ENCODE assay signal across 10 cellular contexts in genomic region chr17:81863123-81863675, GRCh38. TPM values are rescaled to one million over a fixed set of nuclear protein-coding genes. Genes with fewer than 3 reads are reported as not detected.
DNase-seq lines count a peak whose midpoint lies in the region; ATAC-seq and TF ChIP-seq lines count a peak whose summit lies in the region.
"Had no signal": no experiment of that assay in that cellular context is flagged by ENCODE, and none has a peak within 500 bp of the region (broad histone marks: within the 10 kb centered on the region; RNA-seq: fewer than 3 reads in every experiment).

No MANE protein-coding gene starts in this region.

- TF ChIP-seq CTCF in HFFc6 (IDR thresholded peaks at IDR 0.05) (no peak), mesothelial cell of epicardium (IDR thresholded peaks at IDR 0.05; ENCODE audit: unreplicated experiment) (no peak), upper lobe of right lung (IDR thresholded peaks at IDR 0.05) (no peak)

- H3K9me3 Mint-ChIP-seq in HFFc6 (peaks cover 5% of the 10 kb centered on the region; the same call in 1 of the 2 replicates), mesothelial cell of epicardium (no peaks in the 10 kb centered on the region)
- no peaks in the 10 kb centered on the region for H3K9me3 Mint-ChIP-seq in activated naive CD8-positive, alpha-beta T cell treated with anti-CD3 and anti-CD28 coated beads, Interleukin-2, amount 10 ng/mL, durations not matched to agents 7 days and 5 days

- H3K27ac Mint-ChIP-seq in HFFc6: peak overlapping the region; percentile 57
- H3K27ac Mint-ChIP-seq in activated naive CD8-positive, alpha-beta T cell treated with anti-CD3 and anti-CD28 coated beads, Interleukin-2, amount 10 ng/mL, durations not matched to agents 7 days and 5 days: peak overlapping the region; percentile 89
- H3K27ac Mint-ChIP-seq in mesothelial cell of epicardium: peak overlapping the region; percentile 51

- H3K36me3 Mint-ChIP-seq in HFFc6 (ENCODE audit: low read depth) (peaks cover 19% of the 10 kb centered on the region), mesothelial cell of epicardium (peaks cover 2% of the 10 kb centered on the region)
- H3K36me3 Mint-ChIP-seq in activated naive CD8-positive, alpha-beta T cell treated with anti-CD3 and anti-CD28 coated beads, Interleukin-2, amount 10 ng/mL, durations not matched to agents 7 days and 5 days: peaks cover 18% of the 10 kb centered on the region

- H3K27me3 ChIP-seq in upper lobe of right lung: no peaks in the 10 kb centered on the region

- intact Hi-C loops in upper lobe of right lung (cut with DNase I): no loop called here

- H3K4me1 Mint-ChIP-seq in HFFc6 (ENCODE audit: low read depth): peaks cover 34% of the 10 kb centered on the region
- peaks cover 30% of the 10 kb centered on the region for H3K4me1 Mint-ChIP-seq in activated naive CD8-positive, alpha-beta T cell treated with anti-CD3 and anti-CD28 coated beads, Interleukin-2, amount 10 ng/mL, durations not matched to agents 7 days and 5 days
- peaks cover 50% of the 10 kb centered on the region for H3K4me1 Mint-ChIP-seq in mesothelial cell of epicardium

- POLR2A ChIA-PET in activated naive CD8-positive, alpha-beta T cell treated with anti-CD3 and anti-CD28 coated beads, Interleukin-2, amount 10 ng/mL, durations not matched to agents 7 days and 5 days (lab: Charles Lee): interaction anchor here (0.8 kb wide), 1 partner anchor 9 kb away, joined by 4 read pairs; no protein-coding TSS in a partner anchor

- H3K4me3 Mint-ChIP-seq in HFFc6 (peak overlapping the region; percentile 75), mesothelial cell of epicardium (peak overlapping the region; percentile 58)
- H3K4me3 Mint-ChIP-seq in activated naive CD8-positive, alpha-beta T cell treated with anti-CD3 and anti-CD28 coated beads, Interleukin-2, amount 10 ng/mL, durations not matched to agents 7 days and 5 days: peak overlapping the region; percentile 85

- peaks cover 33% of the 10 kb centered on the region for H3K4me1 ChIP-seq in upper lobe of right lung

- H3K27ac ChIP-seq in upper lobe of right lung: no peak overlapping the region

- no peak for ATAC-seq in activated naive CD8-positive, alpha-beta T cell treated with anti-CD3 and anti-CD28 coated beads, Interleukin-2, amount 10 ng/mL, durations not matched to agents 7 days and 5 days (ENCODE audit: low read depth)
- no peak for ATAC-seq in GM19351 (IDR thresholded peaks at IDR 0.05; ENCODE audit: unreplicated experiment)
- no peak for ATAC-seq in upper lobe of right lung
- ATAC-seq in activated CD4-positive, CD25-positive, alpha-beta regulatory T cell treated with anti-CD3 and anti-CD28 coated beads, Interleukin-2, amount 50 U/mL, for 24 hours: no peak

- H3K27me3 Mint-ChIP-seq in HFFc6 (ENCODE audit: insufficient read depth) (peaks cover 49% of the 10 kb centered on the region), mesothelial cell of epicardium (ENCODE audit: low read depth) (peaks cover 2% of the 10 kb centered on the region)
- H3K27me3 Mint-ChIP-seq in activated naive CD8-positive, alpha-beta T cell treated with anti-CD3 and anti-CD28 coated beads, Interleukin-2, amount 10 ng/mL, durations not matched to agents 7 days and 5 days: no peaks in the 10 kb centered on the region

- DNase-seq in AML-193 (lab: John Stamatoyannopoulos, UW) (peak; percentile 32 to 55), HFFc6 (no peak), mesothelial cell of epicardium (ENCODE audit: low spot score in 2 of 2, unreplicated experiment in 2 of 2) (no peak), upper lobe of right lung (no peak), NCI-H748 (lab: John Stamatoyannopoulos, UW; ENCODE audit: unreplicated experiment) (no peak)
- no peak for DNase-seq in activated naive CD8-positive, alpha-beta T cell treated with anti-CD3 and anti-CD28 coated beads, Interleukin-2, amount 10 ng/mL, durations not matched to agents 7 days and 5 days
- DNase-seq: DMS79 had no signal

- H3K36me3 ChIP-seq in upper lobe of right lung: peaks cover 13% of the 10 kb centered on the region

- H3K4me3 ChIP-seq in upper lobe of right lung: no peak overlapping the region

- H3K9me3 ChIP-seq in upper lobe of right lung: no peaks in the 10 kb centered on the region

RNA-seq across cellular contexts. Expression of gene P4HB, which starts 2.9 kb away (rescaled TPM):
- 100 to 1,000 TPM; 790 to 981 (median 910) TPM for total RNA-seq in HFFc6 (2021; fragmentation: NEBNext Ultra II Directional; extraction: Animal tissue kit (Norgen Biotek cat#: 25700))
- 100 to 1,000 TPM; 319 to 347 TPM for total RNA-seq in activated naive CD8-positive, alpha-beta T cell treated with anti-CD3 and anti-CD28 coated beads, Interleukin-2, amount 10 ng/mL, durations not matched to agents 7 days and 5 days
- total RNA-seq in mesothelial cell of epicardium (405 to 433 TPM (median 421 TPM) in 3 replicates), upper lobe of right lung (462 TPM)

RNA-seq across cellular contexts. Expression of gene ARHGDIA, which starts 7.9 kb away (rescaled TPM):
- total RNA-seq in HFFc6 (2021; fragmentation: NEBNext Ultra II Directional; extraction: Animal tissue kit (Norgen Biotek cat#: 25700)): 1,000 to 10,000 TPM in 1 of 6 experiments, 100 to 1,000 TPM in 5; 758 to 1,040 (median 908) TPM
- 100 to 1,000 TPM; 538 to 539 TPM for total RNA-seq in activated naive CD8-positive, alpha-beta T cell treated with anti-CD3 and anti-CD28 coated beads, Interleukin-2, amount 10 ng/mL, durations not matched to agents 7 days and 5 days
- 258 to 275 TPM (median 268 TPM) in 3 replicates for total RNA-seq in mesothelial cell of epicardium
- total RNA-seq in upper lobe of right lung: 386 TPM

RNA-seq across cellular contexts. Expression of gene ALYREF, which starts 28.2 kb away (rescaled TPM):
- total RNA-seq in HFFc6 (2021; fragmentation: NEBNext Ultra II Directional; extraction: Animal tissue kit (Norgen Biotek cat#: 25700)): 100 to 1,000 TPM; 101 to 151 (median 135) TPM
- 100 to 1,000 TPM; 135 to 152 TPM for total RNA-seq in activated naive CD8-positive, alpha-beta T cell treated with anti-CD3 and anti-CD28 coated beads, Interleukin-2, amount 10 ng/mL, durations not matched to agents 7 days and 5 days
- total RNA-seq in mesothelial cell of epicardium (78.5 to 86.1 TPM (median 79.5 TPM) in 3 replicates), upper lobe of right lung (39.4 TPM)

RNA-seq across cellular contexts. Expression of gene ANAPC11, which starts 28.3 kb away (rescaled TPM):
- total RNA-seq in HFFc6 (2021; fragmentation: NEBNext Ultra II Directional; extraction: Animal tissue kit (Norgen Biotek cat#: 25700)): 100 to 1,000 TPM; 151 to 169 (median 156) TPM
- total RNA-seq in activated naive CD8-positive, alpha-beta T cell treated with anti-CD3 and anti-CD28 coated beads, Interleukin-2, amount 10 ng/mL, durations not matched to agents 7 days and 5 days: 100 to 1,000 TPM; 102 to 106 TPM
- total RNA-seq in mesothelial cell of epicardium (103 to 115 TPM (median 108 TPM) in 3 replicates), upper lobe of right lung (91.0 TPM)

RNA-seq across cellular contexts. Expression of gene PPP1R27, which starts 28.3 kb away (rescaled TPM):
- not detected for total RNA-seq in HFFc6 (2021; fragmentation: NEBNext Ultra II Directional; extraction: Animal tissue kit (Norgen Biotek cat#: 25700))
- total RNA-seq in activated naive CD8-positive, alpha-beta T cell treated with anti-CD3 and anti-CD28 coated beads, Interleukin-2, amount 10 ng/mL, durations not matched to agents 7 days and 5 days: not detected
- 0.35 TPM in 1 of 3 replicates, not detected in the others for total RNA-seq in mesothelial cell of epicardium
- not detected for total RNA-seq in upper lobe of right lung
- total RNA-seq: NCI-H460 had no signal

Comparison
In these comparisons a context has a peak if more than half of its experiments do, and no peak if none do; other contexts are left out.
1. DNase-seq: peak in AML-193 (2 of 2); none in HFFc6 (single experiment), activated naive CD8-positive, alpha-beta T cell treated with anti-CD3 and anti-CD28 coated beads, Interleukin-2, amount 10 ng/mL, durations not matched to agents 7 days and 5 days (single experiment), mesothelial cell of epicardium (0 of 2), upper lobe of right lung (single experiment) and NCI-H748 (single experiment).
2. Peak in every context shown above with its lines, with median percentiles within 50 percentile points of each other: H3K27ac Mint-ChIP-seq and H3K4me3 Mint-ChIP-seq.